ENCODE assay signal across 19 cellular contexts in the genomic region with DNA sequence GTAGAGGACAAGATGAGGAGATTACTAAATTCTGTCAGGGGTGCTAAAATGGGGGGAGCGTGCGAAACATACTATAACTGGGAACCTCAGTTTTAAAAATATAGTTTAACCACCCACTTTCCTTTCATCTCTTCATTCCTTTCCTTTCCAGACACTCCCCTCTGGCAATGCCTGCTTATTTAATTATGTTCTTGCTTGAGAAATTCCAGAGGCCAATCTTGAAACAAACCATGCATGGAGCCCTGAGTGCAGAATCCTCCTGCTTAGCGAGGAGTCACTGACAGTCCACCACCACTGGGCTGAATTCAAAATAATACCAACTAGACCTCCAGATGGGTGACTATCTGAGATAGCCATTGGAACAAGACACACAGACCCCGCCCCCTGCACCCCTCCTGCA. TPM values are rescaled to one million over a fixed set of nuclear protein-coding genes. Genes with fewer than 3 reads are reported as not detected.
DNase-seq lines count a peak whose midpoint lies in the region; ATAC-seq and TF ChIP-seq lines count a peak whose summit lies in the region.
"Had no signal": no experiment of that assay in that cellular context is flagged by ENCODE, and none has a peak within 500 bp of the region (broad histone marks: within the 10 kb centered on the region; RNA-seq: fewer than 3 reads in every experiment).

No MANE protein-coding gene starts in this region.

- H3K27ac Mint-ChIP-seq in dendritic cell treated with granulocyte-macrophage colony-stimulating factor and Interleukin-4, amounts not matched to agents 40 ng/mL and 50 ng/mL, for 4 days = peak overlapping the region; percentile 92
- peak overlapping the region; percentile 20 to 54 (median 39) for H3K27ac Mint-ChIP-seq in nephron
- H3K27ac Mint-ChIP-seq: CD8-positive, alpha-beta T cell had no signal

- no peaks in the 10 kb centered on the region for H3K9me3 ChIP-seq in BE2C
- H3K9me3 ChIP-seq: BLaER1 treated with 17β-estradiol and CSF1 and Interleukin-3, amounts not matched to agents 10 nM and 100 nM; HAP-1 had no signal

- peaks cover 51% of the 10 kb centered on the region for H3K4me1 Mint-ChIP-seq in dendritic cell treated with granulocyte-macrophage colony-stimulating factor and Interleukin-4, amounts not matched to agents 40 ng/mL and 50 ng/mL, for 4 days (ENCODE audit: low read depth)
- H3K4me1 Mint-ChIP-seq in nephron = peaks cover 14% of the 10 kb centered on the region
- H3K4me1 Mint-ChIP-seq in activated T-cell treated with anti-CD3 and anti-CD28 coated beads, Interleukin-2, amount 50 U/mL, for 4 hours (ENCODE audit: low read depth) = no peaks in the 10 kb centered on the region

- H3K27me3 ChIP-seq in BE2C = no peaks in the 10 kb centered on the region
- H3K27me3 ChIP-seq: BLaER1 treated with 17β-estradiol and CSF1 and Interleukin-3, amounts not matched to agents 10 nM and 100 nM had no signal

- no peak for ATAC-seq in activated T-cell treated with anti-CD3 and anti-CD28 coated beads, Interleukin-2, amount 50 U/mL, for 4 hours
- ATAC-seq: CD8-positive, alpha-beta T cell; Panc1 had no signal

- intact Hi-C loops in dendritic cell treated with granulocyte-macrophage colony-stimulating factor and Interleukin-4, amounts not matched to agents 40 ng/mL and 50 ng/mL, for 4 days (cut with micrococcal nuclease) = no loop called here

- H3K36me3 ChIP-seq in BE2C = no peaks in the 10 kb centered on the region
- H3K36me3 ChIP-seq: BLaER1 treated with 17β-estradiol and CSF1 and Interleukin-3, amounts not matched to agents 10 nM and 100 nM; HAP-1 had no signal

- no peak overlapping the region for H3K4me3 Mint-ChIP-seq in dendritic cell treated with granulocyte-macrophage colony-stimulating factor and Interleukin-4, amounts not matched to agents 40 ng/mL and 50 ng/mL, for 4 days
- H3K4me3 Mint-ChIP-seq in nephron = no peak overlapping the region
- no peak overlapping the region for H3K4me3 Mint-ChIP-seq in activated T-cell treated with anti-CD3 and anti-CD28 coated beads, Interleukin-2, amount 50 U/mL, for 4 hours
- H3K4me3 Mint-ChIP-seq: CD8-positive, alpha-beta T cell had no signal

- DNase-seq in BE2C (peak; percentile 42), renal cortical epithelial cell (ENCODE audit: low read depth) (peak; percentile 41), NCI-H1436 (lab: John Stamatoyannopoulos, UW) (no peak), DMS79 (lab: John Stamatoyannopoulos, UW) (no peak), UCSD-AML1 (lab: John Stamatoyannopoulos, UW; ENCODE audit: unreplicated experiment) (no peak)
- DNase-seq in activated T-cell treated with anti-CD3 and anti-CD28 coated beads, Interleukin-2, amount 50 U/mL, for 4 hours = no peak
- DNase-seq: ACHN; CD8-positive, alpha-beta T cell; GM23248; KG1; NCI-H2029 treated with DMSO at 0.1 percent for 48 hours; NCI-H345; NCI-H524; NK-92 treated with Interleukin-12 subunit alpha and Interleukin-12 subunit beta, amount 100 ng/mL, for 24 hours had no signal

- no peaks in the 10 kb centered on the region for H3K36me3 Mint-ChIP-seq in dendritic cell treated with granulocyte-macrophage colony-stimulating factor and Interleukin-4, amounts not matched to agents 40 ng/mL and 50 ng/mL, for 4 days (ENCODE audit: low read depth)
- no peaks in the 10 kb centered on the region for H3K36me3 Mint-ChIP-seq in nephron (ENCODE audit: low read depth)
- H3K36me3 Mint-ChIP-seq in activated T-cell treated with anti-CD3 and anti-CD28 coated beads, Interleukin-2, amount 50 U/mL, for 4 hours (ENCODE audit: insufficient read depth) = no peaks in the 10 kb centered on the region
- H3K36me3 Mint-ChIP-seq: CD8-positive, alpha-beta T cell had no signal

- H3K4me3 ChIP-seq in BE2C (ENCODE audit: low read depth, low read length) = no peak overlapping the region
- H3K4me3 ChIP-seq: BLaER1 treated with 17β-estradiol and CSF1 and Interleukin-3, amounts not matched to agents 10 nM and 100 nM; GM23248; HAP-1 had no signal

- H3K27me3 Mint-ChIP-seq in dendritic cell treated with granulocyte-macrophage colony-stimulating factor and Interleukin-4, amounts not matched to agents 40 ng/mL and 50 ng/mL, for 4 days = no peaks in the 10 kb centered on the region
- no peaks in the 10 kb centered on the region for H3K27me3 Mint-ChIP-seq in nephron (ENCODE audit: low read depth)
- H3K27me3 Mint-ChIP-seq in activated T-cell treated with anti-CD3 and anti-CD28 coated beads, Interleukin-2, amount 50 U/mL, for 4 hours (ENCODE audit: low read depth) = no peaks in the 10 kb centered on the region

- TF ChIP-seq CTCF in BE2C (IDR thresholded peaks at IDR 0.05; ENCODE audit: low read depth, low read length) = no peak
- no peak for TF ChIP-seq CTCF in nephron (IDR thresholded peaks at IDR 0.05; ENCODE audit: unreplicated experiment in 3 of 3)

- peaks cover 18% of the 10 kb centered on the region for H3K4me1 ChIP-seq in BE2C
- H3K4me1 ChIP-seq: HAP-1 had no signal

- H3K9me3 Mint-ChIP-seq in dendritic cell treated with granulocyte-macrophage colony-stimulating factor and Interleukin-4, amounts not matched to agents 40 ng/mL and 50 ng/mL, for 4 days = no peaks in the 10 kb centered on the region
- H3K9me3 Mint-ChIP-seq in nephron = peaks cover 2% of the 10 kb centered on the region
- no peaks in the 10 kb centered on the region for H3K9me3 Mint-ChIP-seq in activated T-cell treated with anti-CD3 and anti-CD28 coated beads, Interleukin-2, amount 50 U/mL, for 4 hours
- H3K9me3 Mint-ChIP-seq: CD8-positive, alpha-beta T cell had no signal

RNA-seq across cellular contexts. Expression of a gene that starts 29.7 kb away (rescaled TPM):
- 12.8 TPM for polyA plus RNA-seq in BE2C (2012; ENCODE audit: insufficient read depth, insufficient read length, low read depth)
- total RNA-seq in renal cortical epithelial cell = 7.4 and 7.5 TPM in 2 replicates
- 1 to 10 TPM; 4.2 to 7.0 (median 5.0) TPM for total RNA-seq in activated T-cell treated with anti-CD3 and anti-CD28 coated beads, Interleukin-2, amount 50 U/mL, for 4 hours

Comparison
In these comparisons a context has a peak if more than half of its experiments do, and no peak if none do; other contexts are left out.
1. DNase-seq: peak in BE2C (single experiment) and renal cortical epithelial cell (single experiment); none in NCI-H1436 (single experiment), DMS79 (single experiment), UCSD-AML1 (single experiment) and activated T-cell treated with anti-CD3 and anti-CD28 coated beads, Interleukin-2, amount 50 U/mL, for 4 hours (single experiment).